ENCODE assay signal across 12 cellular contexts in genomic region chr7:143318661-143319060, GRCh38. TPM values are rescaled to one million over a fixed set of nuclear protein-coding genes. Genes with fewer than 3 reads are reported as not detected.
DNase-seq lines count a peak whose midpoint lies in the region; ATAC-seq and TF ChIP-seq lines count a peak whose summit lies in the region.
"Had no signal": no experiment of that assay in that cellular context is flagged by ENCODE, and none has a peak within 500 bp of the region (broad histone marks: within the 10 kb centered on the region; RNA-seq: fewer than 3 reads in every experiment).

No MANE protein-coding gene starts in this region.

- 0% methylated on average over 5 of the region's 5 CpGs for WGBS in mammary epithelial cell (ENCODE audit: low coverage, missing lambda C conversion rate)
- WGBS in hepatocyte (ENCODE audit: low lambda C conversion rate, missing lambda C conversion rate): 62% methylated on average over 5 of the region's 5 CpGs

- no peaks in the 10 kb centered on the region for H3K27me3 ChIP-seq in mammary epithelial cell (ENCODE audit: insufficient read depth, low read length)
- no peaks in the 10 kb centered on the region for H3K27me3 ChIP-seq in hepatocyte
- H3K27me3 ChIP-seq in skeletal muscle satellite cell (ENCODE audit: control insufficient read depth, insufficient read depth, low read length): no peaks in the 10 kb centered on the region

- no peaks in the 10 kb centered on the region for H3K9me3 ChIP-seq in mammary epithelial cell (replicated peaks; ENCODE audit: insufficient read depth, low read length)
- H3K9me3 ChIP-seq in hepatocyte (ENCODE audit: low read depth): no peaks in the 10 kb centered on the region
- H3K9me3 ChIP-seq in skeletal muscle satellite cell (replicated peaks; ENCODE audit: low read length): no peaks in the 10 kb centered on the region
- H3K9me3 ChIP-seq: Caco-2 had no signal

- no peak overlapping the region for H3K27ac ChIP-seq in mammary epithelial cell (ENCODE audit: insufficient read depth, low read depth, low read length)
- peak overlapping the region; percentile 46 for H3K27ac ChIP-seq in hepatocyte

- in situ Hi-C loops in mammary epithelial cell (cut with MboI; ENCODE audit: low sequenced_read_pairs in 2 of 2): loop anchor here in 1 of 2 donors (10.0 kb wide), 1 partner anchor 86 kb away; the partner anchor contains the start of gene EPHA1

- H3K4me3 ChIP-seq in mammary epithelial cell (replicated peaks in 1 of 3; ENCODE audit: insufficient read depth in 1 of 3, low read depth in 2 of 3, low read length in 3 of 3): no peak overlapping the region
- no peak overlapping the region for H3K4me3 ChIP-seq in hepatocyte
- no peak overlapping the region for H3K4me3 ChIP-seq in skeletal muscle satellite cell (ENCODE audit: low read length)

- CTCF ChIA-PET in mammary epithelial cell (lab: Charles Lee; ENCODE audit: low non-redundant PET): interaction anchor here (1.0 kb wide), 1 partner anchor 78 kb away, joined by 5 read pairs; no protein-coding TSS in a partner anchor

- H3K36me3 ChIP-seq in mammary epithelial cell (ENCODE audit: insufficient read depth, low read length): no peaks in the 10 kb centered on the region
- H3K36me3 ChIP-seq in hepatocyte (replicated peaks; ENCODE audit: insufficient read depth, low read depth): no peaks in the 10 kb centered on the region
- no peaks in the 10 kb centered on the region for H3K36me3 ChIP-seq in skeletal muscle satellite cell (ENCODE audit: insufficient read depth, low read length)

- no peak for ATAC-seq in HG03159 (IDR thresholded peaks at IDR 0.05; ENCODE audit: unreplicated experiment)

- dilution Hi-C loops in mammary epithelial cell (cut with HindIII; ENCODE audit: low sequenced_read_pairs): no loop called here

- intact Hi-C loops in mammary epithelial cell (cut with micrococcal nuclease): loop anchor here (1.0 to 2.0 kb wide), 2 partner anchors 62 to 98 kb away; partner anchors contain the start of gene ZYX

- BruUV-seq in mammary epithelial cell (replicated peaks; lab: Mats Ljungman, UMichigan): no TSS peak

- DNase-seq in LHCN-M2 (ENCODE audit: low read depth): peak; percentile 88
- peak; percentile 90 for DNase-seq in mammary epithelial cell
- peak; percentile 58 for DNase-seq in hepatocyte (ENCODE audit: low spot score)
- no peak for DNase-seq in inferior parietal cortex (ENCODE audit: extremely low spot score)
- DNase-seq in NCI-H1105 (lab: John Stamatoyannopoulos, UW): no peak
- DNase-seq in activated CD4-positive, alpha-beta T cell treated with anti-CD3 and anti-CD28 coated beads, Interleukin-2, amount 50 U/mL, for 1 hour: no peak
- DNase-seq: amniotic stem cell, NCI-H1694 treated with DMSO at 0.1 percent for 48 hours had no signal

- H3K4me1 ChIP-seq in mammary epithelial cell (ENCODE audit: insufficient read depth, low read length) (peaks cover 15% of the 10 kb centered on the region), hepatocyte (ENCODE audit: insufficient read depth) (peaks cover 11% of the 10 kb centered on the region), skeletal muscle satellite cell (ENCODE audit: control insufficient read depth, insufficient read depth, low read length) (peaks cover 11% of the 10 kb centered on the region)

- TF ChIP-seq CTCF in mammary epithelial cell (conservative IDR thresholded peaks at IDR 0.05 in 1 of 2, IDR thresholded peaks at IDR 0.05 in 1 of 2; ENCODE audit: extremely low read depth in 1 of 2, insufficient read depth in 1 of 2, low read depth in 1 of 2, low read length in 2 of 2) (peak; percentile 30 to 45), hepatocyte (IDR thresholded peaks at IDR 0.05; ENCODE audit: poor library complexity) (no peak)

- no peaks in the 10 kb centered on the region for H3K9me2 ChIP-seq in hepatocyte (replicated peaks; ENCODE audit: insufficient read depth)

- no peaks in the 10 kb centered on the region for H4K20me1 ChIP-seq in mammary epithelial cell (ENCODE audit: insufficient read depth, low read length)
- no peaks in the 10 kb centered on the region for H4K20me1 ChIP-seq in hepatocyte (ENCODE audit: insufficient read depth, poor library complexity, severe bottlenecking)

- H3K9ac ChIP-seq in mammary epithelial cell (ENCODE audit: insufficient read depth, low read length) (no peak overlapping the region), skeletal muscle satellite cell (ENCODE audit: low read depth, low read length) (peak overlapping the region; percentile 6)

- H3K4me2 ChIP-seq in mammary epithelial cell (ENCODE audit: insufficient read depth, low read depth, low read length): peak overlapping the region; percentile 27
- no peak overlapping the region for H3K4me2 ChIP-seq in hepatocyte
- peak overlapping the region; percentile 10 for H3K4me2 ChIP-seq in skeletal muscle satellite cell (ENCODE audit: low read length)

- H3K79me2 ChIP-seq in mammary epithelial cell (ENCODE audit: insufficient read depth, low read length) (no peaks in the 10 kb centered on the region), hepatocyte (no peaks in the 10 kb centered on the region)

- peak overlapping the region; percentile 73 for H2AFZ ChIP-seq in mammary epithelial cell (ENCODE audit: low read depth, low read length)
- no peak overlapping the region for H2AFZ ChIP-seq in hepatocyte

RNA-seq across cellular contexts. Expression of gene CLCN1, which starts 2.8 kb away (rescaled TPM):
- not detected in 2 replicates for total RNA-seq in LHCN-M2 (2014; rRNA removed)
- not detected for polyA plus RNA-seq in LHCN-M2 (2012)
- under 1 TPM in 1 of 2 donors, not detected in 1; under 0.01 TPM for total RNA-seq in mammary epithelial cell
- 0.09 TPM for polyA plus RNA-seq in mammary epithelial cell
- polyA minus RNA-seq in mammary epithelial cell: not detected
- total RNA-seq in hepatocyte: 0.04 TPM in 1 of 2 replicates, not detected in the other
- polyA plus RNA-seq in hepatocyte: 0.07 TPM in 1 of 2 replicates, not detected in the other
- not detected in 2 replicates for total RNA-seq in skeletal muscle satellite cell (2012; rRNA removed)
- total RNA-seq: endothelial cell of umbilical vein had no signal
- polyA plus RNA-seq: endothelial cell of umbilical vein had no signal

RNA-seq across cellular contexts. Expression of gene CASP2, which starts 30.5 kb away (rescaled TPM):
- total RNA-seq in LHCN-M2 (2014; rRNA removed) (20.8 and 21.5 TPM in 2 replicates), mammary epithelial cell (10 to 100 TPM; 18.3 to 43.5 TPM), hepatocyte (11.9 and 13.6 TPM in 2 replicates)
- polyA plus RNA-seq in LHCN-M2 (2012): 16.1 TPM
- polyA plus RNA-seq in mammary epithelial cell (24.6 TPM), hepatocyte (8.5 and 10.6 TPM in 2 replicates)
- polyA minus RNA-seq in mammary epithelial cell: 77.0 TPM
- total RNA-seq in skeletal muscle satellite cell (2012; rRNA removed): 8.3 and 9.9 TPM in 2 replicates

RNA-seq across cellular contexts. Expression of gene TMEM139, which starts 33.9 kb away (rescaled TPM):
- total RNA-seq in LHCN-M2 (2014; rRNA removed) (not detected in 2 replicates), mammary epithelial cell (10 to 100 TPM; 17.9 to 38.8 TPM), hepatocyte (19.8 and 21.0 TPM in 2 replicates)
- polyA plus RNA-seq in LHCN-M2 (2012): 0.22 TPM
- polyA plus RNA-seq in mammary epithelial cell (24.8 TPM), hepatocyte (9.1 and 15.6 TPM in 2 replicates)
- 9.4 TPM for polyA minus RNA-seq in mammary epithelial cell
- total RNA-seq in skeletal muscle satellite cell (2012; rRNA removed): 0.44 TPM in 1 of 2 replicates, not detected in the other
- total RNA-seq: endothelial cell of umbilical vein had no signal

RNA-seq across cellular contexts. Expression of gene FAM131B, which starts 43.9 kb away (rescaled TPM):
- total RNA-seq in LHCN-M2 (2014; rRNA removed) (1.1 and 1.5 TPM in 2 replicates), mammary epithelial cell (1 to 10 TPM in 1 of 2 donors, under 1 TPM in 1; 0.71 to 1.5 TPM), hepatocyte (1.9 and 2.5 TPM in 2 replicates)
- polyA plus RNA-seq in LHCN-M2 (2012): 1.3 TPM
- polyA plus RNA-seq in mammary epithelial cell (0.58 TPM), hepatocyte (0.87 and 1.6 TPM in 2 replicates)
- polyA minus RNA-seq in mammary epithelial cell: not detected
- total RNA-seq in skeletal muscle satellite cell (2012; rRNA removed): 0.51 and 0.66 TPM in 2 replicates

RNA-seq across cellular contexts. Expression of gene GSTK1, which starts 55.4 kb away (rescaled TPM):
- total RNA-seq in LHCN-M2 (2014; rRNA removed) (233 and 262 TPM in 2 replicates), mammary epithelial cell (100 to 1,000 TPM; 111 to 118 TPM), hepatocyte (224 and 233 TPM in 2 replicates)
- 229 TPM for polyA plus RNA-seq in LHCN-M2 (2012)
- polyA plus RNA-seq in mammary epithelial cell (155 TPM), hepatocyte (217 and 243 TPM in 2 replicates)
- 123 TPM for polyA minus RNA-seq in mammary epithelial cell
- total RNA-seq in skeletal muscle satellite cell (2012; rRNA removed): 77.6 and 102 TPM in 2 replicates

Comparison
In these comparisons a context has a peak if more than half of its experiments do, and no peak if none do; other contexts are left out.
1. DNase-seq: peak in LHCN-M2 (single experiment), mammary epithelial cell (single experiment) and hepatocyte (single experiment); none in inferior parietal cortex (single experiment), NCI-H1105 (single experiment) and activated CD4-positive, alpha-beta T cell treated with anti-CD3 and anti-CD28 coated beads, Interleukin-2, amount 50 U/mL, for 1 hour (single experiment).
2. RNA of gene TMEM139, which starts 33.9 kb away (total RNA-seq): 17.9 to 38.8 TPM in mammary epithelial cell and 19.8 to 21.0 TPM in hepatocyte; not detected in LHCN-M2; every median in the first group is over 10 times any median in the second.